22 cellular contexts compared by ENCODE assay signal in genomic region chr11:44318369-44318768, GRCh38. TPM values are rescaled to one million over a fixed set of nuclear protein-coding genes. Genes with fewer than 3 reads are reported as not detected.
A peak's percentile ranks its signal among the peaks of the same experiment; 100 is the strongest.
DNase-seq lines count a peak whose midpoint lies in the region; ATAC-seq, FAIRE-seq and TF ChIP-seq lines count a peak whose summit lies in the region.
"Had no signal": no experiment of that assay in that cellular context is flagged by ENCODE, and none has a peak within 500 bp of the region (broad histone marks: within the 10 kb centered on the region; RNA-seq: fewer than 3 reads in every experiment).

No MANE protein-coding gene starts in this region.

- no TSS peak for BruUV-seq in HepG2 (replicated peaks; lab: Mats Ljungman, UMichigan)

- H3K4ac ChIP-seq in H1 (replicated peaks; ENCODE audit: insufficient read length, low read depth, low read length): no peak overlapping the region

- H3K27me3 Mint-ChIP-seq in neural progenitor cell (ENCODE audit: insufficient read depth, low read depth): peaks cover 91% of the 10 kb centered on the region
- H3K27me3 Mint-ChIP-seq in T-helper 2 cell treated with Interferon-gamma antibody and Interleukin-4, amounts not matched to agents 5 μg/mL and 100 μg/mL, for 36 hours (ENCODE audit: low read depth): peaks cover 97% of the 10 kb centered on the region

- H4K5ac ChIP-seq in H1 (ENCODE audit: insufficient read length, low read depth, low read length): no peak overlapping the region

- H3K27me3 ChIP-seq in HepG2 (ENCODE audit: control insufficient read depth in 1 of 2, insufficient read depth in 2 of 2, low read length in 2 of 2): peaks cover 15 to 96% of the 10 kb centered on the region in 2 experiments
- H3K27me3 ChIP-seq in right lobe of liver: peaks cover 0 to 51% of the 10 kb centered on the region in 2 donors
- peaks cover 100% of the 10 kb centered on the region in 4 experiments for H3K27me3 ChIP-seq in H1 (replicated peaks in 1 of 4; ENCODE audit: control insufficient read depth in 3 of 4, extremely low read depth in 1 of 4, insufficient read depth in 3 of 4, low read length in 3 of 4)
- H3K27me3 ChIP-seq in neural progenitor cell: peaks cover 100% of the 10 kb centered on the region

- TF ChIP-seq EP300 in HepG2 (IDR thresholded peaks at IDR 0.05; ENCODE audit: low read depth in 2 of 2, low read length in 2 of 2): no peak
- no peak for TF ChIP-seq EP300 in HepG2 (CRISPR knock-in tag; IDR thresholded peaks at IDR 0.05; ENCODE audit: borderline replicate concordance)
- TF ChIP-seq EP300 in H1 (IDR thresholded peaks at IDR 0.05; ENCODE audit: borderline replicate concordance in 1 of 2, low read depth in 2 of 2, low read length in 2 of 2): no peak

- WGBS in HepG2 (ENCODE audit: low lambda C conversion rate): 0% methylated on average over 2 of the region's 2 CpGs
- WGBS in right lobe of liver (ENCODE audit: insufficient coverage, low coverage, low lambda C conversion rate, missing lambda C conversion rate): 14% methylated on average over 2 of the region's 2 CpGs
- 45% methylated on average over 2 of the region's 2 CpGs; no CpG with 5 or more reads in 1 of the 2 experiments for WGBS in H1 (ENCODE audit: extremely low coverage in 1 of 2, insufficient coverage in 1 of 2, insufficient read length in 1 of 2, insufficient replicate concordance in 2 of 2, low coverage in 1 of 2, low lambda C conversion rate in 2 of 2, missing lambda C conversion rate in 1 of 2), 2 experiments

- no peak overlapping the region for H4K8ac ChIP-seq in H1 (ENCODE audit: extremely low read depth, insufficient read depth, low read length)

- no peak overlapping the region for H3K9ac ChIP-seq in HepG2 (ENCODE audit: insufficient read depth, low read depth, low read length)
- H3K9ac ChIP-seq in H1 (replicated peaks in 1 of 4; ENCODE audit: extremely low read depth in 1 of 4, low read depth in 3 of 4, low read length in 3 of 4): no peak overlapping the region
- H3K9ac ChIP-seq in neural progenitor cell: no peak overlapping the region

- H3K27ac ChIP-seq in HepG2 (ENCODE audit: extremely low read length, insufficient read depth, low read length): no peak overlapping the region
- no peak overlapping the region for H3K27ac ChIP-seq in right lobe of liver
- no peak overlapping the region for H3K27ac ChIP-seq in H1 (ENCODE audit: low read depth, low read length)
- no peak overlapping the region for H3K27ac ChIP-seq in neural progenitor cell
- H3K27ac ChIP-seq: HL-60 had no signal

- no peaks in the 10 kb centered on the region for H3K9me3 ChIP-seq in HepG2 (ENCODE audit: low read length)
- H3K9me3 ChIP-seq in right lobe of liver: no peaks in the 10 kb centered on the region
- H3K9me3 ChIP-seq in H1 (ENCODE audit: insufficient read depth in 2 of 2, low read depth in 1 of 2, low read length in 1 of 2): no peaks in the 10 kb centered on the region
- no peaks in the 10 kb centered on the region for H3K9me3 ChIP-seq in neural progenitor cell (ENCODE audit: low read depth)
- H3K9me3 ChIP-seq: BE2C had no signal

- H2AFZ ChIP-seq in HepG2 (ENCODE audit: low read length) (no peak overlapping the region), H1 (ENCODE audit: low read length) (no peak overlapping the region), neural progenitor cell (replicated peaks) (no peak overlapping the region)

- H3K9me3 Mint-ChIP-seq in neural progenitor cell: no peaks in the 10 kb centered on the region
- H3K9me3 Mint-ChIP-seq in T-helper 2 cell treated with Interferon-gamma antibody and Interleukin-4, amounts not matched to agents 5 μg/mL and 100 μg/mL, for 36 hours: no peaks in the 10 kb centered on the region

- no peak overlapping the region for H2BK20ac ChIP-seq in H1 (ENCODE audit: low read length)

- no peak overlapping the region for H2BK120ac ChIP-seq in H1 (replicated peaks; ENCODE audit: low read depth, low read length)

- peak overlapping the region; percentile 43 for H3K4me3 Mint-ChIP-seq in neural progenitor cell
- no peak overlapping the region for H3K4me3 Mint-ChIP-seq in T-helper 2 cell treated with Interferon-gamma antibody and Interleukin-4, amounts not matched to agents 5 μg/mL and 100 μg/mL, for 36 hours

- H3K4me1 ChIP-seq in HepG2 (ENCODE audit: insufficient read depth, low read length): peaks cover 17% of the 10 kb centered on the region
- peaks cover 0 to 14% (median 0%) of the 10 kb centered on the region in 4 donors for H3K4me1 ChIP-seq in right lobe of liver
- peaks cover 0 to 30% (median 19%) of the 10 kb centered on the region in 4 experiments; a peak in 6 of 7 replicates for H3K4me1 ChIP-seq in H1 (replicated peaks in 1 of 4; ENCODE audit: control insufficient read depth in 3 of 4, insufficient read depth in 4 of 4, low read length in 3 of 4)
- H3K4me1 ChIP-seq in neural progenitor cell: peaks cover 13% of the 10 kb centered on the region
- H3K4me1 ChIP-seq: BE2C had no signal

- no peaks in the 10 kb centered on the region for H3K79me2 ChIP-seq in HepG2 (ENCODE audit: insufficient read depth, low read length)
- no peaks in the 10 kb centered on the region for H3K79me2 ChIP-seq in H1 (ENCODE audit: control insufficient read depth in 1 of 2, insufficient read depth in 2 of 2, low read length in 2 of 2)
- H3K79me2 ChIP-seq in neural progenitor cell (ENCODE audit: low read depth): no peaks in the 10 kb centered on the region

- H3K4me1 Mint-ChIP-seq in neural progenitor cell: peaks cover 23% of the 10 kb centered on the region
- H3K4me1 Mint-ChIP-seq in T-helper 2 cell treated with Interferon-gamma antibody and Interleukin-4, amounts not matched to agents 5 μg/mL and 100 μg/mL, for 36 hours (ENCODE audit: low read depth): peaks cover 5% of the 10 kb centered on the region

- POLR2A ChIA-PET in HepG2 (lab: Yijun Ruan, JAX): no interaction called here
- POLR2A ChIA-PET in H1 (lab: Charles Lee; ENCODE audit: partially characterized antibody): interaction anchor here (1.4 to 5.6 kb wide), 3 partner anchors 13 to 19 kb away, joined by 4 to 47 read pairs (median 11); no protein-coding TSS in a partner anchor

- no peak overlapping the region for H2BK5ac ChIP-seq in H1 (ENCODE audit: low read depth, low read length)

- no peak for TF ChIP-seq RAD21 in HepG2 (CRISPR knock-in tag; IDR thresholded peaks at IDR 0.05)
- TF ChIP-seq RAD21 in H1 (IDR thresholded peaks at IDR 0.05 in 1 of 2, conservative IDR thresholded peaks at IDR 0.05 in 1 of 2; ENCODE audit: low read depth in 2 of 2, low read length in 2 of 2): no peak

- no peaks in the 10 kb centered on the region for H3K36me3 Mint-ChIP-seq in neural progenitor cell
- H3K36me3 Mint-ChIP-seq in T-helper 2 cell treated with Interferon-gamma antibody and Interleukin-4, amounts not matched to agents 5 μg/mL and 100 μg/mL, for 36 hours (ENCODE audit: low read depth): no peaks in the 10 kb centered on the region
- H3K36me3 Mint-ChIP-seq: CD4-positive, CD25-positive, alpha-beta regulatory T cell; CD8-positive, alpha-beta memory T cell had no signal

- H3K4me2 ChIP-seq in HepG2 (ENCODE audit: low read depth, low read length) (no peak overlapping the region), H1 (ENCODE audit: insufficient read depth in 1 of 2, low read depth in 2 of 2, low read length in 2 of 2) (peak overlapping the region in 1 of 2 experiments; percentile 76; a peak in 1 of 4 replicates), neural progenitor cell (no peak overlapping the region)

- peaks cover 5% of the 10 kb centered on the region for H3F3A ChIP-seq in neural progenitor cell (ENCODE audit: low read depth)

- no peak overlapping the region for H2BK15ac ChIP-seq in H1 (ENCODE audit: low read length)

- no peak overlapping the region for H3K18ac ChIP-seq in H1 (ENCODE audit: extremely low read depth, low read length)

- no peak overlapping the region for H3K14ac ChIP-seq in H1 (ENCODE audit: insufficient read length)

- in situ Hi-C loops in HepG2 (cut with HindIII; ENCODE audit: extremely low pct_ligation_motif_present, low pct_unique_long_range_greater_than_20kb): loop anchor here (25.0 kb wide), 2 partner anchors 94 to 569 kb away; no protein-coding TSS in a partner anchor

- H2AK5ac ChIP-seq in H1 (ENCODE audit: low read depth, low read length): no peak overlapping the region

- H3K36me3 ChIP-seq in HepG2 (replicated peaks in 1 of 2; ENCODE audit: control insufficient read depth in 1 of 2, insufficient read depth in 2 of 2, low read length in 2 of 2) (no peaks in the 10 kb centered on the region), right lobe of liver (no peaks in the 10 kb centered on the region), H1 (ENCODE audit: control insufficient read depth in 2 of 4, insufficient read depth in 4 of 4, low read length in 3 of 4) (no peaks in the 10 kb centered on the region; a peak in 1 of 8 replicates), neural progenitor cell (no peaks in the 10 kb centered on the region)
- H3K36me3 ChIP-seq: BE2C had no signal

- no peak for TF ChIP-seq CTCF in HepG2 (CRISPR knock-in tag; IDR thresholded peaks at IDR 0.05)
- TF ChIP-seq CTCF in right lobe of liver (IDR thresholded peaks at IDR 0.05): no peak
- TF ChIP-seq CTCF in H1 (IDR thresholded peaks at IDR 0.05; ENCODE audit: control extremely low read depth in 1 of 3, insufficient read depth in 1 of 3, low read depth in 1 of 3, low read length in 3 of 3): no peak
- no peak for TF ChIP-seq CTCF in neural progenitor cell (IDR thresholded peaks at IDR 0.05)

- TF ChIP-seq POLR2A in HepG2 (IDR thresholded peaks at IDR 0.05; ENCODE audit: insufficient read depth in 1 of 2, low read depth in 2 of 2, low read length in 2 of 2): no peak
- TF ChIP-seq POLR2A in right lobe of liver (IDR thresholded peaks at IDR 0.05): no peak
- TF ChIP-seq POLR2A in H1 (IDR thresholded peaks at IDR 0.05; ENCODE audit: control extremely low read depth in 1 of 2, low read depth in 2 of 2, low read length in 2 of 2): no peak

- DNase-seq in HepG2 (ENCODE audit: low spot score) (no peak), right lobe of liver (no peak), H1 (ENCODE audit: low read depth in 1 of 2, low spot score in 2 of 2) (no peak), neural progenitor cell (ENCODE audit: low spot score) (no peak), middle frontal gyrus (ENCODE audit: extremely low spot score, low spot score) (no peak), cerebellar nuclear complex (lab: John Stamatoyannopoulos, UW) (no peak)
- no peak for DNase-seq in T-helper 2 cell treated with Interferon-gamma antibody and Interleukin-4, amounts not matched to agents 5 μg/mL and 100 μg/mL, for 36 hours (ENCODE audit: low spot score)
- DNase-seq: ACHN; BE2C; C1 segment of cervical spinal cord; CD4-positive, CD25-positive, alpha-beta regulatory T cell; CD8-positive, alpha-beta memory T cell; COR-L47; DMS 273 treated with DMSO at 0.1 percent for 48 hours; DND-41; EL; HCEC 1CT; IMR-90 had no signal

- no peak for ATAC-seq in HepG2
- ATAC-seq in right lobe of liver: no peak
- ATAC-seq: GM12878 had no signal

- H3K4me3 ChIP-seq in HepG2 (replicated peaks in 1 of 3; ENCODE audit: insufficient read depth in 1 of 3, low read depth in 2 of 3, low read length in 3 of 3) (no peak overlapping the region), right lobe of liver (no peak overlapping the region), H1 (ENCODE audit: extremely low read depth in 1 of 4, insufficient read depth in 2 of 4, low read depth in 3 of 4, low read length in 4 of 4) (no peak overlapping the region), neural progenitor cell (no peak overlapping the region)
- H3K4me3 ChIP-seq: GM12878 had no signal

- no peak overlapping the region for H4K91ac ChIP-seq in H1 (replicated peaks; ENCODE audit: insufficient read length, low read length)

- H2BK12ac ChIP-seq in H1 (ENCODE audit: low read depth, low read length): 0 out of 2 replicates have a peak overlapping the region, but pooled peaks have one; percentile 82

- H3K27ac Mint-ChIP-seq in neural progenitor cell: no peak overlapping the region
- H3K27ac Mint-ChIP-seq in T-helper 2 cell treated with Interferon-gamma antibody and Interleukin-4, amounts not matched to agents 5 μg/mL and 100 μg/mL, for 36 hours: no peak overlapping the region
- H3K27ac Mint-ChIP-seq: CD4-positive, CD25-positive, alpha-beta regulatory T cell; CD8-positive, alpha-beta memory T cell had no signal

- FAIRE-seq in HepG2 (lab: Jason Lieb, UNC) (no peak), H1 (lab: Jason Lieb, UNC) (no peak)
- FAIRE-seq: GM12878, H54 had no signal

- H3K79me1 ChIP-seq in H1 (ENCODE audit: low read depth, low read length): no peaks in the 10 kb centered on the region

- H3K23me2 ChIP-seq in H1 (ENCODE audit: low read depth, low read length): peaks cover 5% of the 10 kb centered on the region; the same call in 1 of the 2 replicates

- H4K20me1 ChIP-seq in HepG2 (ENCODE audit: insufficient read depth, low read length): 0 out of 2 replicates have a peak, but pooled peaks cover 2% of the 10 kb centered on the region
- peaks cover 23 to 31% of the 10 kb centered on the region in 2 experiments for H4K20me1 ChIP-seq in H1 (replicated peaks in 1 of 2; ENCODE audit: control insufficient read depth in 1 of 2, insufficient read depth in 2 of 2, low read length in 2 of 2)
- peaks cover 92% of the 10 kb centered on the region for H4K20me1 ChIP-seq in neural progenitor cell (ENCODE audit: low read depth)

- CTCF ChIA-PET in HepG2 (lab: Yijun Ruan, JAX; ENCODE audit: low intra/inter-chr PET ratio, low total read pairs): no interaction called here
- CTCF ChIA-PET in H1 (lab: Charles Lee; ENCODE audit: partially characterized antibody): interaction anchor here (0.9 to 8.6 kb wide), 4 partner anchors 16 to 54 kb away, joined by 3 to 41 read pairs (median 6); no protein-coding TSS in a partner anchor

- intact Hi-C loops in HepG2 (cut with micrococcal nuclease; ENCODE audit: unreplicated experiment): no loop called here
- intact Hi-C loops in right lobe of liver (cut with DNase I): no loop called here

- no peak overlapping the region for H3K56ac ChIP-seq in H1 (replicated peaks; ENCODE audit: insufficient read length, low read depth, low read length)

- H3K23ac ChIP-seq in H1 (ENCODE audit: insufficient read length): no peak overlapping the region

RNA-seq across cellular contexts. Expression of gene ALX4, which starts 8.4 kb away (rescaled TPM):
- not detected in 2 replicates for total RNA-seq in HepG2 (2016; rRNA removed; fragmentation: Illumina TruSeq; extraction: Trizol)
- not detected in 2 replicates for total RNA-seq in HepG2 (2016; cell fraction: cytosol; rRNA removed; fragmentation: Illumina TruSeq; extraction: Trizol; ENCODE audit: low read depth)
- total RNA-seq in HepG2 (2016; cell fraction: insoluble cytoplasmic fraction; rRNA removed; fragmentation: Illumina TruSeq; extraction: Trizol): not detected in 2 replicates
- not detected in 2 replicates for total RNA-seq in HepG2 (2016; cell fraction: membrane; rRNA removed; fragmentation: Illumina TruSeq; extraction: Trizol)
- not detected in 2 replicates for total RNA-seq in HepG2 (2016; cell fraction: nucleus; rRNA removed; fragmentation: Illumina TruSeq; extraction: Trizol)
- polyA plus RNA-seq in HepG2 (2011; rRNA removed): not detected in 2 replicates
- polyA plus RNA-seq in HepG2 (2011; cell fraction: cytosol; rRNA removed): not detected in 2 replicates
- polyA plus RNA-seq in HepG2 (2011; cell fraction: nucleus; rRNA removed): not detected in 2 replicates
- polyA plus RNA-seq in HepG2 (2012): 0.07 TPM in 1 of 2 replicates, not detected in the other
- not detected in 2 replicates for polyA plus RNA-seq in HepG2 (2016; cell fraction: cytosol; fragmentation: Illumina TruSeq; extraction: Trizol; ENCODE audit: low read depth)
- polyA plus RNA-seq in HepG2 (2016; cell fraction: insoluble cytoplasmic fraction; fragmentation: Illumina TruSeq; extraction: Trizol; ENCODE audit: low read depth): not detected in 2 replicates
- polyA plus RNA-seq in HepG2 (2016; cell fraction: membrane; fragmentation: Illumina TruSeq; extraction: Trizol; ENCODE audit: low read depth): not detected in 2 replicates
- not detected in 2 replicates for polyA plus RNA-seq in HepG2 (2016; cell fraction: nucleus; fragmentation: Illumina TruSeq; extraction: Trizol; ENCODE audit: insufficient read depth, low read depth)
- not detected in 2 replicates for polyA minus RNA-seq in HepG2 (2011; rRNA and poly(A)+ RNA removed; ENCODE audit: low replicate concordance)
- not detected in 2 replicates for polyA minus RNA-seq in HepG2 (2011; cell fraction: cytosol; rRNA and poly(A)+ RNA removed)
- not detected in 2 replicates for polyA minus RNA-seq in HepG2 (2011; cell fraction: nucleus; rRNA and poly(A)+ RNA removed)
- total RNA-seq in right lobe of liver: not detected
- not detected in 2 replicates for total RNA-seq in H1 (2021; fragmentation: NEBNext Ultra II Directional; extraction: Animal tissue kit (Norgen Biotek cat#: 25700))
- not detected in 2 replicates for polyA plus RNA-seq in H1 (2011; rRNA removed)
- polyA plus RNA-seq in H1 (2011; cell fraction: cytosol; rRNA removed): not detected
- not detected for polyA plus RNA-seq in H1 (2011; cell fraction: nucleus; rRNA removed)
- 0.05 to 0.06 TPM in 2 of 4 replicates, not detected in the others for polyA plus RNA-seq in H1 (2012, experiment 1 of 2)
- not detected for polyA plus RNA-seq in H1 (2012, experiment 2 of 2)
- not detected for polyA plus RNA-seq in H1 (2013, experiment 1 of 2)
- not detected for polyA plus RNA-seq in H1 (2013, experiment 2 of 2)
- polyA minus RNA-seq in H1 (2011; rRNA and poly(A)+ RNA removed): not detected in 2 replicates
- not detected for polyA minus RNA-seq in H1 (2011; cell fraction: cytosol; rRNA and poly(A)+ RNA removed)
- not detected for polyA minus RNA-seq in H1 (2011; cell fraction: nucleus; rRNA and poly(A)+ RNA removed)
- total RNA-seq in neural progenitor cell (ENCODE audit: low replicate concordance): not detected in 2 replicates
- total RNA-seq: CD4-positive, CD25-positive, alpha-beta regulatory T cell; CD8-positive, alpha-beta memory T cell; GM12878; HT1080; IMR-90 had no signal
- polyA plus RNA-seq: CD4-positive, CD25-positive, alpha-beta regulatory T cell; CD8-positive, alpha-beta memory T cell; GM12878; IMR-90 had no signal
